11 cellular contexts compared by ENCODE assay signal in the genomic region with DNA sequence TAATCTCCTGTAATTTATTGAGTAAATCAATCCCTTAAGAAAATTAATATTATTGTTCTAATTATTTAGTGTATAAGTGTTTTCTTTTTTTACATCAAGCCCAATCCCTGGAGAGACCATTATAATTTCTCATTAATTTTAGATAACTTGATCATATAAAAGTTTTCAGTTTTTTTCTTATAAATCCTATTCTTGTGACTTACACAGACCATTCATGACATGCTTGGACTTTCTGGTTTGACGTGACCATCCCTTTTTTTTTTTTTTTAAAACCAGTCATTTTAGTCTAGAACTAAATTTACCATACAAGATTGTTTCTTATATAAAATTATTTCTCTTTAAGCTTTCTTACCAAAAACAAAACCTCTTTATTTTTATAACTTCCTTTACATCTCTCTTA. TPM values are rescaled to one million over a fixed set of nuclear protein-coding genes. Genes with fewer than 3 reads are reported as not detected.
A peak's percentile ranks its signal among the peaks of the same experiment; 100 is the strongest.
DNase-seq lines count a peak whose midpoint lies in the region; ATAC-seq and TF ChIP-seq lines count a peak whose summit lies in the region.
"Had no signal": no experiment of that assay in that cellular context is flagged by ENCODE, and none has a peak within 500 bp of the region (broad histone marks: within the 10 kb centered on the region; RNA-seq: fewer than 3 reads in every experiment).

No MANE protein-coding gene starts in this region.

- no peaks in the 10 kb centered on the region for H3K27me3 ChIP-seq in cardiac muscle cell

- H3K27ac ChIP-seq in cardiac muscle cell = no peak overlapping the region
- H3K27ac ChIP-seq: thoracic aorta had no signal

- no peaks in the 10 kb centered on the region for H3K36me3 ChIP-seq in cardiac muscle cell
- H3K36me3 ChIP-seq: thoracic aorta had no signal

- ATAC-seq in Right ventricle myocardium inferior (no peak), GM19035 (IDR thresholded peaks at IDR 0.05; ENCODE audit: unreplicated experiment) (no peak), HG03354 (IDR thresholded peaks at IDR 0.05; ENCODE audit: poor library complexity, severe bottlenecking, unreplicated experiment) (no peak)

- intact Hi-C loops in Right ventricle myocardium inferior (cut with DNase I) = no loop called here

- no peak for TF ChIP-seq CTCF in cardiac muscle cell (IDR thresholded peaks at IDR 0.05; ENCODE audit: low read depth, low read length)

- DNase-seq in cardiac muscle cell (ENCODE audit: low read depth in 1 of 2, low spot score in 1 of 2) (peak; percentile 14 to 23), Right ventricle myocardium inferior (ENCODE audit: missing footprints) (no peak), NCI-H69 (lab: John Stamatoyannopoulos, UW) (peak; percentile 6), dermis microvascular lymphatic vessel endothelial cell (ENCODE audit: low read depth in 2 of 2) (peak; percentile 5 to 33), NCI-H1092 treated with DMSO at 0.1 percent for 48 hours (lab: John Stamatoyannopoulos, UW) (no peak), T-helper 1 cell (no peak)
- DNase-seq: NCI-H2029, SHP77 treated with DMSO at 0.1 percent for 48 hours had no signal

- H3K4me1 ChIP-seq in cardiac muscle cell (ENCODE audit: low read depth) = no peaks in the 10 kb centered on the region

- no peak overlapping the region for H3K4me3 ChIP-seq in cardiac muscle cell
- H3K4me3 ChIP-seq: thoracic aorta had no signal

- H3K9me3 ChIP-seq in cardiac muscle cell (ENCODE audit: low read depth) = peaks cover 4% of the 10 kb centered on the region
- H3K9me3 ChIP-seq: thoracic aorta had no signal

RNA-seq across cellular contexts. Expression of gene MTRF1, which starts 5.4 kb away (rescaled TPM):
- total RNA-seq in cardiac muscle cell (6.6 and 8.4 TPM in 2 replicates), Right ventricle myocardium inferior (15.0 TPM), dermis microvascular lymphatic vessel endothelial cell (5.9 and 7.2 TPM in 2 replicates)
- polyA plus RNA-seq in cardiac muscle cell = 11.0 and 14.8 TPM in 2 replicates

RNA-seq across cellular contexts. Expression of gene NAA16, which starts 42.3 kb away (rescaled TPM):
- total RNA-seq in cardiac muscle cell (7.4 and 15.5 TPM in 2 replicates), Right ventricle myocardium inferior (7.4 TPM), dermis microvascular lymphatic vessel endothelial cell (4.4 and 4.7 TPM in 2 replicates)
- 18.6 and 19.8 TPM in 2 replicates for polyA plus RNA-seq in cardiac muscle cell

Comparison
In these comparisons a context has a peak if more than half of its experiments do, and no peak if none do; other contexts are left out.
1. DNase-seq: peak in cardiac muscle cell (2 of 2), NCI-H69 (single experiment) and dermis microvascular lymphatic vessel endothelial cell (2 of 2); none in Right ventricle myocardium inferior (single experiment), NCI-H1092 treated with DMSO at 0.1 percent for 48 hours (single experiment) and T-helper 1 cell (0 of 5).